18 cellular contexts compared by ENCODE assay signal in genomic region chr3:66401578-66402382, GRCh38.
DNase-seq lines count a peak whose midpoint lies in the region; ATAC-seq and TF ChIP-seq lines count a peak whose summit lies in the region.
"Had no signal": no experiment of that assay in that cellular context is flagged by ENCODE, and none has a peak within 500 bp of the region (broad histone marks: within the 10 kb centered on the region; RNA-seq: fewer than 3 reads in every experiment).

No MANE protein-coding gene starts in this region.

- no peaks in the 10 kb centered on the region for H3K9me3 Mint-ChIP-seq in nephron
- H3K9me3 Mint-ChIP-seq: activated CD4-positive, alpha-beta T cell treated with anti-CD3 and anti-CD28 coated beads, Interleukin-2, amount 10 ng/mL, durations not matched to agents 7 days and 5 days; CD4-positive, CD25-positive, alpha-beta regulatory T cell had no signal

- ATAC-seq in HG02571 (IDR thresholded peaks at IDR 0.05; ENCODE audit: unreplicated experiment) (no peak), GM18502 (IDR thresholded peaks at IDR 0.05; ENCODE audit: poor library complexity, unreplicated experiment) (no peak)

- peaks cover 24% of the 10 kb centered on the region for H3K36me3 Mint-ChIP-seq in nephron (ENCODE audit: low read depth)

- no peak for TF ChIP-seq CTCF in nephron (IDR thresholded peaks at IDR 0.05; ENCODE audit: unreplicated experiment in 3 of 3)

- no peak overlapping the region for H3K4me3 Mint-ChIP-seq in nephron
- H3K4me3 Mint-ChIP-seq: activated CD4-positive, alpha-beta T cell treated with anti-CD3 and anti-CD28 coated beads, Interleukin-2, amount 10 ng/mL, durations not matched to agents 7 days and 5 days; CD4-positive, CD25-positive, alpha-beta regulatory T cell had no signal

- H3K27ac ChIP-seq in substantia nigra (ENCODE audit: low read depth, low read length, poor library complexity, severe bottlenecking), result peak overlapping the region; percentile 24
- H3K27ac ChIP-seq: upper lobe of right lung had no signal

- peaks cover 61% of the 10 kb centered on the region for H3K4me1 Mint-ChIP-seq in nephron
- H3K4me1 Mint-ChIP-seq: activated CD4-positive, alpha-beta T cell treated with anti-CD3 and anti-CD28 coated beads, Interleukin-2, amount 10 ng/mL, durations not matched to agents 7 days and 5 days had no signal

- H3K27me3 Mint-ChIP-seq in nephron (ENCODE audit: low read depth), result no peaks in the 10 kb centered on the region
- H3K27me3 Mint-ChIP-seq: activated CD4-positive, alpha-beta T cell treated with anti-CD3 and anti-CD28 coated beads, Interleukin-2, amount 10 ng/mL, durations not matched to agents 7 days and 5 days; CD4-positive, CD25-positive, alpha-beta regulatory T cell had no signal

- H3K27ac Mint-ChIP-seq in nephron, result peak overlapping the region; percentile 46 to 82 (median 47)

- DNase-seq in NCI-H524 (lab: John Stamatoyannopoulos, UW), result peak; percentile 6 to 53
- DNase-seq in NCI-H524 treated with DMSO at 0.1 percent for 48 hours (lab: John Stamatoyannopoulos, UW), result no peak
- DNase-seq in cerebellar cortex (ENCODE audit: low spot score), result peak; percentile 69
- DNase-seq in substantia nigra (lab: John Stamatoyannopoulos, UW), result peak in 1 of 49 donors; percentile 33
- DNase-seq in NCI-H187 (lab: John Stamatoyannopoulos, UW), result no peak
- DNase-seq: 8988T; activated CD4-positive, alpha-beta T cell treated with anti-CD3 and anti-CD28 coated beads, Interleukin-2, amount 10 ng/mL, durations not matched to agents 7 days and 5 days; activated T-cell treated with anti-CD3 and anti-CD28 coated beads, Interleukin-2, amount 50 U/mL, for 48 hours; CD4-positive, CD25-positive, alpha-beta regulatory T cell; effector CD4-positive, alpha-beta T cell; MV-4-11; occipital lobe; SIG-M5; T-helper 9 cell; upper lobe of right lung had no signal

Comparison
In these comparisons a context has a peak if more than half of its experiments do, and no peak if none do; other contexts are left out.
1. DNase-seq: peak in NCI-H524 (2 of 2) and cerebellar cortex (single experiment); none in NCI-H524 treated with DMSO at 0.1 percent for 48 hours (single experiment) and NCI-H187 (0 of 2).